ENCODE assay signal across 1 cellular context in the genomic region with DNA sequence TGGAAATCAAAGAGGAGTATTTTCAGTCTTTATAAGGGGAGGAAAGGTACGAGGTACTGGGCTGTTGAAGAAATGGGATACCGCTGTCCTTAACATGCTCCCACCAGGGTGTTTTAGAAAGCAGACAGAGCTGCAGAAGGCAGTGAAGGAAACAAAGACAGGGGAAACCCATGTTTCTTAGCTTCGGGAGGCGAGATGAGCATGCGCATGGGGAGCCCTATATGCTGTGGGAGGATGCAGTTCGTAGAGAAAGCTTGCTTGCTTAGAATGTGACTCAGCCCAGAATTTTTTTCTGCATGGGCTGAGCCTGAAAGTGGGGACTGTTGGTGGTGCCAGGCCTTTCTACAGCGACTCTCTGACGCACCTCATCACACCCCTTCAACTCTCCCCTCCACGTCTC.
TF ChIP-seq lines count a peak whose summit lies in the region.

No MANE protein-coding gene starts in this region.

TF ChIP-seq in H1, 55 proteins besides CTCF, POLR2A, EP300 and RAD21 (continued from another document):
- TF ChIP-seq TCF12 (IDR thresholded peaks at IDR 0.05; ENCODE audit: low read depth, low read length) = no peak
- no peak for TF ChIP-seq ASH2L (IDR thresholded peaks at IDR 0.05; ENCODE audit: low read length)
- TF ChIP-seq CBX8 (IDR thresholded peaks at IDR 0.05; ENCODE audit: borderline replicate concordance, low read depth, low read length) = no peak
